ENCODE assay signal across 21 cellular contexts in genomic region chr1:173414539-173414938, GRCh38.
"Had no signal": no experiment of that assay in that cellular context is flagged by ENCODE, and none has a peak within 500 bp of the region (broad histone marks: within the 10 kb centered on the region; RNA-seq: fewer than 3 reads in every experiment).

No MANE protein-coding gene starts in this region.

- H3K36me3 Mint-ChIP-seq: mesothelial cell of epicardium had no signal

- H3K4me3 ChIP-seq: body of pancreas, lower lobe of right lung, pancreas, transverse colon had no signal

- H3K4me1 Mint-ChIP-seq: mesothelial cell of epicardium had no signal

- H3K36me3 ChIP-seq: transverse colon had no signal

- H3K4me3 Mint-ChIP-seq: activated CD4-positive, alpha-beta T cell treated with anti-CD3 and anti-CD28 coated beads, Interleukin-2, amount 10 ng/mL, durations not matched to agents 7 days and 5 days; activated naive CD8-positive, alpha-beta T cell; activated T-cell treated with anti-CD3 and anti-CD28 coated beads, Interleukin-2, amount 50 U/mL, for 72 hours; central memory CD8-positive, alpha-beta T cell; immature natural killer cell; mesothelial cell of epicardium; WTC11 had no signal

- ATAC-seq: activated T-cell treated with anti-CD3 and anti-CD28 coated beads, Interleukin-2, amount 50 U/mL, for 72 hours; body of pancreas; lower lobe of right lung; pancreas; WTC11 had no signal

- H3K4me1 ChIP-seq: body of pancreas, pancreas had no signal

- H3K27ac Mint-ChIP-seq: activated CD4-positive, alpha-beta T cell treated with anti-CD3 and anti-CD28 coated beads, Interleukin-2, amount 10 ng/mL, durations not matched to agents 7 days and 5 days; activated naive CD8-positive, alpha-beta T cell; activated T-cell treated with anti-CD3 and anti-CD28 coated beads, Interleukin-2, amount 50 U/mL, for 72 hours; mesothelial cell of epicardium had no signal

- H3K9me3 Mint-ChIP-seq: activated CD4-positive, alpha-beta T cell treated with anti-CD3 and anti-CD28 coated beads, Interleukin-2, amount 10 ng/mL, durations not matched to agents 7 days and 5 days; activated T-cell treated with anti-CD3 and anti-CD28 coated beads, Interleukin-2, amount 50 U/mL, for 72 hours; central memory CD8-positive, alpha-beta T cell; immature natural killer cell; mesothelial cell of epicardium; WTC11 had no signal

- H3K27me3 Mint-ChIP-seq: activated CD4-positive, alpha-beta T cell treated with anti-CD3 and anti-CD28 coated beads, Interleukin-2, amount 10 ng/mL, durations not matched to agents 7 days and 5 days; activated naive CD8-positive, alpha-beta T cell; central memory CD8-positive, alpha-beta T cell had no signal

- H3K9me3 ChIP-seq: body of pancreas, lower lobe of right lung, pancreas, transverse colon had no signal

- H3K27ac ChIP-seq: body of pancreas, lower lobe of right lung, pancreas had no signal

- H3K27me3 ChIP-seq: body of pancreas, pancreas, transverse colon had no signal

- DNase-seq: activated CD4-positive, alpha-beta T cell treated with anti-CD3 and anti-CD28 coated beads, Interleukin-2, amount 10 ng/mL, durations not matched to agents 7 days and 5 days; activated CD8-positive, alpha-beta memory T cell treated with anti-CD3 and anti-CD28 coated beads, Interleukin-2, amount 50 U/mL, for 48 hours; activated gamma-delta T cell; activated T-cell treated with anti-CD3 and anti-CD28 coated beads, Interleukin-2, amount 50 U/mL, for 72 hours; amniotic stem cell; body of pancreas; cortex of kidney; effector CD8-positive, alpha-beta T cell; foreskin fibroblast; immature natural killer cell; lower lobe of right lung; pancreas; stimulated activated CD4-positive, alpha-beta T cell treated with anti-CD3 and anti-CD28 coated beads, Interleukin-12 subunit alpha, Interleukin-12 subunit beta, amount 100 ng/mL, for 4 hours; stimulated activated CD4-positive, alpha-beta T cell treated with anti-CD3 and anti-CD28 coated beads, Interleukin-2, amount 100 ng/mL, for 24 hours; stimulated activated naive CD4-positive, alpha-beta T cell; T-helper 2 cell; transverse colon had no signal
